ENCODE assay signal across 11 cellular contexts in genomic region chr5:90640484-90641059, GRCh38.
DNase-seq lines count a peak whose midpoint lies in the region; ATAC-seq, FAIRE-seq and TF ChIP-seq lines count a peak whose summit lies in the region.
"Had no signal": no experiment of that assay in that cellular context is flagged by ENCODE, and none has a peak within 500 bp of the region (broad histone marks: within the 10 kb centered on the region; RNA-seq: fewer than 3 reads in every experiment).

No MANE protein-coding gene starts in this region.

- no peaks in the 10 kb centered on the region for H3K9me3 Mint-ChIP-seq in activated CD4-positive, alpha-beta T cell treated with anti-CD3 and anti-CD28 coated beads for 36 hours (ENCODE audit: low read depth)

- no peak for TF ChIP-seq POLR2A in K562 (conservative IDR thresholded peaks at IDR 0.05)

- H3K36me3 Mint-ChIP-seq in activated CD4-positive, alpha-beta T cell treated with anti-CD3 and anti-CD28 coated beads for 36 hours (ENCODE audit: low read depth) = no peaks in the 10 kb centered on the region

- BruUV-seq in K562 (replicated peaks; lab: Mats Ljungman, UMichigan) = no TSS peak

- DNase-seq in DMS79 treated with DMSO at 0.1 percent for 48 hours (lab: John Stamatoyannopoulos, UW) (peak; percentile 17), DMS79 (lab: John Stamatoyannopoulos, UW) (no peak), K562 (ENCODE audit: extremely low read depth in 1 of 4, low spot score in 3 of 4) (peak in 1 of 4 experiments; percentile 78), putamen (ENCODE audit: low spot score) (peak; percentile 39), C1 segment of cervical spinal cord (lab: John Stamatoyannopoulos, UW) (no peak), NCI-H1436 (lab: John Stamatoyannopoulos, UW) (no peak)
- no peak for DNase-seq in activated CD4-positive, alpha-beta T cell treated with anti-CD3 and anti-CD28 coated beads for 36 hours
- DNase-seq: mucosa of descending colon had no signal

- peak; percentile 67 for FAIRE-seq in K562 (lab: Jason Lieb, UNC)
- FAIRE-seq: colon had no signal

- H2AFZ ChIP-seq in K562 (ENCODE audit: low read depth, low read length) = peak overlapping the region; percentile 79

- no peak overlapping the region for H3K27ac Mint-ChIP-seq in activated CD4-positive, alpha-beta T cell treated with anti-CD3 and anti-CD28 coated beads for 36 hours

- H3K4me2 ChIP-seq in K562 (ENCODE audit: insufficient read depth, low read length) = peak overlapping the region; percentile 66

- POLR2A ChIA-PET in K562 (lab: Yijun Ruan, JAX) = interaction anchor here (0.6 to 2.8 kb wide), 7 partner anchors 8 to 100 kb away, joined by 3 to 12 read pairs (median 4); no protein-coding TSS in a partner anchor
- POLR2A ChIA-PET in activated CD4-positive, alpha-beta T cell treated with anti-CD3 and anti-CD28 coated beads for 36 hours (lab: Charles Lee) = interaction anchor here (0.6 kb wide), 1 partner anchor 1048 kb away, joined by 4 read pairs; no protein-coding TSS in a partner anchor

- TF ChIP-seq RAD21 in K562 (CRISPR knock-in tag; conservative IDR thresholded peaks at IDR 0.05 in 1 of 2, IDR thresholded peaks at IDR 0.05 in 1 of 2) = no peak

- 2% methylated on average over 5 of the region's 5 CpGs for WGBS in K562 (ENCODE audit: insufficient coverage, low coverage, missing lambda C conversion rate)

- intact Hi-C loops in K562 (cut with micrococcal nuclease) = loop anchor here (5.0 kb wide), 1 partner anchor 233 kb away; the partner anchor contains the start of gene CETN3
- intact Hi-C loops in activated CD4-positive, alpha-beta T cell treated with anti-CD3 and anti-CD28 coated beads for 36 hours (cut with DNase I, micrococcal nuclease) = no loop called here

- peak; percentile 61 for ATAC-seq in HG02943 (IDR thresholded peaks at IDR 0.05; ENCODE audit: low read depth, unreplicated experiment)
- peak; percentile 58 for ATAC-seq in K562
- ATAC-seq in activated CD4-positive, alpha-beta T cell treated with anti-CD3 and anti-CD28 coated beads for 36 hours = no peak
- ATAC-seq: mucosa of descending colon had no signal

- CTCF ChIA-PET in K562 (lab: Yijun Ruan, JAX; ENCODE audit: low intra/inter-chr PET ratio) = no interaction called here
- CTCF ChIA-PET in activated CD4-positive, alpha-beta T cell treated with anti-CD3 and anti-CD28 coated beads for 36 hours (lab: Charles Lee) = no interaction called here

- no peaks in the 10 kb centered on the region for H4K20me1 ChIP-seq in K562 (replicated peaks; ENCODE audit: control insufficient read depth, insufficient read depth, low read length)

- peaks cover 41% of the 10 kb centered on the region for H3K79me2 ChIP-seq in K562 (ENCODE audit: control insufficient read depth, insufficient read depth, low read length)

- H3K27ac ChIP-seq in K562 (ENCODE audit: extremely low read depth, low read depth, low read length) = peak overlapping the region; percentile 93
- H3K27ac ChIP-seq: 22Rv1 had no signal

- TF ChIP-seq CTCF in K562 (IDR thresholded peaks at IDR 0.05 in 2 of 3, conservative IDR thresholded peaks at IDR 0.05 in 1 of 3; ENCODE audit: insufficient read depth in 2 of 3, low read depth in 1 of 3, low read length in 3 of 3) = no peak

- in situ Hi-C loops in K562 (cut with MboI) = no loop called here

- peak; percentile 13; the same call in 1 of the 2 replicates for TF ChIP-seq EP300 in K562 (IDR thresholded peaks at IDR 0.05; ENCODE audit: low read length)

- no peaks in the 10 kb centered on the region for H3K9me1 ChIP-seq in K562 (ENCODE audit: control insufficient read depth, insufficient read depth, low read length)

- no peaks in the 10 kb centered on the region for H3K9me3 ChIP-seq in K562 (replicated peaks; ENCODE audit: control insufficient read depth, insufficient read depth, low read depth, low read length)
- H3K9me3 ChIP-seq: mucosa of descending colon had no signal

- peak overlapping the region; percentile 74 to 86; a peak in 3 of 4 replicates for H3K9ac ChIP-seq in K562 (ENCODE audit: insufficient read depth in 1 of 2, low read depth in 2 of 2, low read length in 2 of 2)

- H3K36me3 ChIP-seq in K562 (ENCODE audit: control insufficient read depth, insufficient read depth, low read length) = no peaks in the 10 kb centered on the region

- H3K4me1 ChIP-seq in K562 (replicated peaks in 1 of 2; ENCODE audit: control insufficient read depth in 2 of 2, insufficient read depth in 2 of 2, low read length in 2 of 2) = peaks cover 0 to 29% of the 10 kb centered on the region in 2 experiments; a peak in 4 of 5 replicates

- no peaks in the 10 kb centered on the region for H3K27me3 Mint-ChIP-seq in activated CD4-positive, alpha-beta T cell treated with anti-CD3 and anti-CD28 coated beads for 36 hours

- no peaks in the 10 kb centered on the region for H3K4me1 Mint-ChIP-seq in activated CD4-positive, alpha-beta T cell treated with anti-CD3 and anti-CD28 coated beads for 36 hours

- H3K4me3 Mint-ChIP-seq in activated CD4-positive, alpha-beta T cell treated with anti-CD3 and anti-CD28 coated beads for 36 hours = no peak overlapping the region

- H3K4me3 ChIP-seq in K562 = peak overlapping the region; percentile 1; the same call in 1 of the 2 replicates
- H3K4me3 ChIP-seq: mucosa of descending colon had no signal

- H3K27me3 ChIP-seq in K562 (ENCODE audit: control insufficient read depth in 2 of 2, insufficient read depth in 2 of 2, low read length in 2 of 2) = no peaks in the 10 kb centered on the region

TF ChIP-seq in K562, 482 proteins besides CTCF, POLR2A, EP300 and RAD21 (continues in another document):
- peak; percentile 25; the same call in 1 of the 2 replicates for TF ChIP-seq FOSL1 (tag; conservative IDR thresholded peaks at IDR 0.05)
- TF ChIP-seq, protein P1, sequence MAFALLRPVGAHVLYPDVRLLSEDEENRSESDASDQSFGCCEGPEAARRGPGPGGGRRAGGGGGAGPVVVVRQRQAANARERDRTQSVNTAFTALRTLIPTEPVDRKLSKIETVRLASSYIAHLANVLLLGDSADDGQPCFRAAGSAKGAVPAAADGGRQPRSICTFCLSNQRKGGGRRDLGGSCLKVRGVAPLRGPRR (CRISPR knock-in tag; IDR thresholded peaks at IDR 0.05) = no peak
- TF ChIP-seq RFX7 (CRISPR knock-in tag; IDR thresholded peaks at IDR 0.05) = no peak
- TF ChIP-seq, protein P2, sequence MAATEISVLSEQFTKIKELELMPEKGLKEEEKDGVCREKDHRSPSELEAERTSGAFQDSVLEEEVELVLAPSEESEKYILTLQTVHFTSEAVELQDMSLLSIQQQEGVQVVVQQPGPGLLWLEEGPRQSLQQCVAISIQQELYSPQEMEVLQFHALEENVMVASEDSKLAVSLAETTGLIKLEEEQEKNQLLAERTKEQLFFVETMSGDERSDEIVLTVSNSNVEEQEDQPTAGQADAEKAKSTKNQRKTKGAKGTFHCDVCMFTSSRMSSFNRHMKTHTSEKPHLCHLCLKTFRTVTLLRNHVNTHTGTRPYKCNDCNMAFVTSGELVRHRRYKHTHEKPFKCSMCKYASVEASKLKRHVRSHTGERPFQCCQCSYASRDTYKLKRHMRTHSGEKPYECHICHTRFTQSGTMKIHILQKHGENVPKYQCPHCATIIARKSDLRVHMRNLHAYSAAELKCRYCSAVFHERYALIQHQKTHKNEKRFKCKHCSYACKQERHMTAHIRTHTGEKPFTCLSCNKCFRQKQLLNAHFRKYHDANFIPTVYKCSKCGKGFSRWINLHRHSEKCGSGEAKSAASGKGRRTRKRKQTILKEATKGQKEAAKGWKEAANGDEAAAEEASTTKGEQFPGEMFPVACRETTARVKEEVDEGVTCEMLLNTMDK (IDR thresholded peaks at IDR 0.05; ENCODE audit: borderline replicate concordance, insufficient read depth, low read depth, low read length, poor library complexity, severe bottlenecking) = no peak

Comparison
In these comparisons a context has a peak if more than half of its experiments do, and no peak if none do; other contexts are left out.
1. DNase-seq: peak in DMS79 treated with DMSO at 0.1 percent for 48 hours (single experiment) and putamen (single experiment); none in DMS79 (single experiment), C1 segment of cervical spinal cord (0 of 14), activated CD4-positive, alpha-beta T cell treated with anti-CD3 and anti-CD28 coated beads for 36 hours (single experiment) and NCI-H1436 (single experiment).